Comparison of ENCODE assay signal across 8 cellular contexts in the genomic region with DNA sequence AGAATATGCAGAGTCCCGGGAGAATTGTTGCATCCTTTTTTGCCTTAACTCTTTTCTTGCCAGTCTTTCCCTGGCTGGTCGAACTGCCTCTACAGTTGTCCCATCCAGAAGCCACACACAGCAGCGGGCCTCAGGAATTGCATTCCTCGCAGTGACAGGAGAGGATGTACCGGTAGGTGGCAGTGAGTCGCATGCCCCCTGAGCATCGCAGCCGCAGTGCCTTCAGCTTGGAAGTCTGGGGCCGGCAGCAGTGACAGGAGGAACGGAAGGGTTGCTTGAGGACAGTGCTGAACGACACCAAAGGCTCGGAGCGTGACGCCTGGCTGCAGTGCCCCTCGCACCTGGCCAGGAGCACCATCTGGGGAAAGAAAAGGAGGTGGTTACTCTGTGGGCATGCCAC. TPM values are rescaled to one million over a fixed set of nuclear protein-coding genes. Genes with fewer than 3 reads are reported as not detected.
A peak's percentile ranks its signal among the peaks of the same experiment; 100 is the strongest.
DNase-seq lines count a peak whose midpoint lies in the region; ATAC-seq and TF ChIP-seq lines count a peak whose summit lies in the region.

No MANE protein-coding gene starts in this region.

- TF ChIP-seq CTCF in coronary artery (IDR thresholded peaks at IDR 0.05) (no peak), prostate gland (IDR thresholded peaks at IDR 0.05) (no peak)

- TF ChIP-seq POLR2A in prostate gland (IDR thresholded peaks at IDR 0.05) = no peak

- intact Hi-C loops in activated CD4-positive, alpha-beta T cell treated with anti-CD3 and anti-CD28 coated beads for 36 hours (cut with DNase I, micrococcal nuclease) = no loop called here
- intact Hi-C loops in aorta (cut with DNase I) (no loop called here), prostate gland (cut with DNase I) (loop anchor here (10.0 kb wide), 2 partner anchors 385 to 395 kb away; partner anchors contain the start of gene EFHC2)

- no peaks in the 10 kb centered on the region for H3K36me3 Mint-ChIP-seq in activated CD4-positive, alpha-beta T cell treated with anti-CD3 and anti-CD28 coated beads for 36 hours (ENCODE audit: low read depth)
- no peaks in the 10 kb centered on the region for H3K36me3 Mint-ChIP-seq in naive B cell

- DNase-seq in activated CD4-positive, alpha-beta T cell treated with anti-CD3 and anti-CD28 coated beads for 36 hours = peak; percentile 50
- no peak for DNase-seq in activated CD4-positive, alpha-beta T cell treated with anti-CD3 and anti-CD28 coated beads for 1 hour
- DNase-seq in T-helper 9 cell = peak; percentile 9
- no peak for DNase-seq in coronary artery (ENCODE audit: low spot score)
- peak; percentile 2 for DNase-seq in naive B cell
- no peak for DNase-seq in aorta
- no peak for DNase-seq in prostate gland (ENCODE audit: low spot score)

- H3K9me3 Mint-ChIP-seq in activated CD4-positive, alpha-beta T cell treated with anti-CD3 and anti-CD28 coated beads for 36 hours (ENCODE audit: low read depth) = no peaks in the 10 kb centered on the region
- H3K9me3 Mint-ChIP-seq in naive B cell = no peaks in the 10 kb centered on the region

- POLR2A ChIA-PET in activated CD4-positive, alpha-beta T cell treated with anti-CD3 and anti-CD28 coated beads for 36 hours (lab: Charles Lee) = no interaction called here

- WGBS in aorta, 2 donors = 11 to 12% methylated on average over 15 of the region's 15 CpGs
- WGBS in prostate gland = 24% methylated on average over 15 of the region's 15 CpGs

- H3K9me3 ChIP-seq in aorta (ENCODE audit: control insufficient read depth, low read length) (no peaks in the 10 kb centered on the region), prostate gland (no peaks in the 10 kb centered on the region)

- H3K36me3 ChIP-seq in aorta (ENCODE audit: control insufficient read depth in 1 of 2, insufficient read depth in 2 of 2, low read length in 1 of 2) = no peaks in the 10 kb centered on the region
- no peaks in the 10 kb centered on the region for H3K36me3 ChIP-seq in prostate gland

- ATAC-seq in activated CD4-positive, alpha-beta T cell treated with anti-CD3 and anti-CD28 coated beads for 36 hours = no peak
- ATAC-seq in naive B cell (ENCODE audit: low read depth in 2 of 2) (peak; percentile 20 to 28), aorta (ENCODE audit: low FRiP score) (peak; percentile 56), GM21619 (IDR thresholded peaks at IDR 0.05; ENCODE audit: unreplicated experiment) (no peak)

- H3K4me3 ChIP-seq in coronary artery (peak overlapping the region; percentile 4), aorta (ENCODE audit: low read length in 2 of 2) (no peak overlapping the region), prostate gland (no peak overlapping the region)

- H3K27ac Mint-ChIP-seq in activated CD4-positive, alpha-beta T cell treated with anti-CD3 and anti-CD28 coated beads for 36 hours = no peak overlapping the region
- H3K27ac Mint-ChIP-seq in naive B cell = no peak overlapping the region

- H3K27ac ChIP-seq in coronary artery = no peak overlapping the region
- no peak overlapping the region for H3K27ac ChIP-seq in aorta (ENCODE audit: low read depth in 1 of 2, low read length in 2 of 2)
- no peak overlapping the region for H3K27ac ChIP-seq in prostate gland

- H3K27me3 ChIP-seq in aorta (ENCODE audit: control insufficient read depth in 1 of 2, insufficient read depth in 2 of 2, low read length in 1 of 2) (no peaks in the 10 kb centered on the region), prostate gland (replicated peaks; ENCODE audit: insufficient read depth) (no peaks in the 10 kb centered on the region)

- H3K4me1 ChIP-seq in aorta (ENCODE audit: control insufficient read depth in 1 of 2, insufficient read depth in 2 of 2, low read length in 2 of 2) (no peaks in the 10 kb centered on the region), prostate gland (replicated peaks) (no peaks in the 10 kb centered on the region)

- H3K4me3 Mint-ChIP-seq in activated CD4-positive, alpha-beta T cell treated with anti-CD3 and anti-CD28 coated beads for 36 hours = peak overlapping the region; percentile 10
- H3K4me3 Mint-ChIP-seq in naive B cell = no peak overlapping the region

- CTCF ChIA-PET in activated CD4-positive, alpha-beta T cell treated with anti-CD3 and anti-CD28 coated beads for 36 hours (lab: Charles Lee) = interaction anchor here (0.6 kb wide), 1 partner anchor 1242 kb away, joined by 3 read pairs; no protein-coding TSS in a partner anchor

- peaks cover 3% of the 10 kb centered on the region for H3K4me1 Mint-ChIP-seq in activated CD4-positive, alpha-beta T cell treated with anti-CD3 and anti-CD28 coated beads for 36 hours
- peaks cover 0 to 6% (median 4%) of the 10 kb centered on the region in 3 donors for H3K4me1 Mint-ChIP-seq in naive B cell

- no peaks in the 10 kb centered on the region for H3K27me3 Mint-ChIP-seq in activated CD4-positive, alpha-beta T cell treated with anti-CD3 and anti-CD28 coated beads for 36 hours
- H3K27me3 Mint-ChIP-seq in naive B cell = peaks cover 2 to 32% (median 5%) of the 10 kb centered on the region in 3 donors

RNA-seq across cellular contexts. Expression of gene NDP, which starts 23.5 kb away (rescaled TPM):
- not detected for total RNA-seq in activated CD4-positive, alpha-beta T cell treated with anti-CD3 and anti-CD28 coated beads for 36 hours
- polyA plus RNA-seq in naive B cell (ENCODE audit: low read depth in 6 of 6) (not detected), aorta (1 to 10 TPM in 1 of 2 donors, under 1 TPM in 1; 0.31 to 2.4 TPM)
- total RNA-seq in aorta (under 1 TPM; 0.24 to 0.26 TPM), prostate gland (1 to 10 TPM; 3.3 to 4.6 TPM)

Comparison
In these comparisons a context has a peak if more than half of its experiments do, and no peak if none do; other contexts are left out.
1. DNase-seq: peak in activated CD4-positive, alpha-beta T cell treated with anti-CD3 and anti-CD28 coated beads for 36 hours (single experiment), T-helper 9 cell (single experiment) and naive B cell (single experiment); none in activated CD4-positive, alpha-beta T cell treated with anti-CD3 and anti-CD28 coated beads for 1 hour (single experiment), coronary artery (single experiment), aorta (0 of 2) and prostate gland (single experiment).
2. ATAC-seq: peak in naive B cell (2 of 2) and aorta (single experiment); none in activated CD4-positive, alpha-beta T cell treated with anti-CD3 and anti-CD28 coated beads for 36 hours (single experiment) and GM21619 (single experiment).